ENCODE assay signal across 32 cellular contexts in genomic region chr11:128872594-128872993, GRCh38. TPM values are rescaled to one million over a fixed set of nuclear protein-coding genes. Genes with fewer than 3 reads are reported as not detected.
"Had no signal": no experiment of that assay in that cellular context is flagged by ENCODE, and none has a peak within 500 bp of the region (broad histone marks: within the 10 kb centered on the region; RNA-seq: fewer than 3 reads in every experiment).

No MANE protein-coding gene starts in this region.

- H3K4me1 ChIP-seq: esophagus muscularis mucosa, heart right ventricle, pancreas, prostate gland, right atrium auricular region, stomach, suprapubic skin, tibial artery had no signal

- H3K36me3 Mint-ChIP-seq: activated CD4-positive, alpha-beta memory T cell treated with anti-CD3 and anti-CD28 coated beads for 36 hours; activated naive CD8-positive, alpha-beta T cell; mesothelial cell of epicardium; naive B cell; stimulated activated naive B cell treated with anti-CD40 and anti-IgM and Interleukin-4, amounts not matched to agents 10 μg/mL and 1 μg/mL and 100 μg/mL, for 72 hours had no signal

- H3K27me3 Mint-ChIP-seq: activated CD4-positive, alpha-beta memory T cell treated with anti-CD3 and anti-CD28 coated beads for 36 hours had no signal

- H3K4me1 Mint-ChIP-seq: activated CD4-positive, alpha-beta T cell treated with anti-CD3 and anti-CD28 coated beads, Interleukin-2, amount 10 ng/mL, durations not matched to agents 24 days and 14 days; central memory CD8-positive, alpha-beta T cell; mesothelial cell of epicardium; naive B cell had no signal

- DNase-seq: activated CD4-positive, alpha-beta memory T cell treated with anti-CD3 and anti-CD28 coated beads for 36 hours; activated CD4-positive, alpha-beta T cell treated with anti-CD3 and anti-CD28 coated beads, Interleukin-2, amount 10 ng/mL, durations not matched to agents 24 days and 14 days; activated CD4-positive, CD25-positive, alpha-beta regulatory T cell treated with anti-CD3 and anti-CD28 coated beads, Interleukin-2, amount 50 U/mL, for 72 hours; activated T-cell treated with anti-CD3 and anti-CD28 coated beads, Interleukin-2, amount 50 U/mL, for 48 hours; anterior cingulate cortex; foreskin melanocyte; heart right ventricle; left ventricle myocardium superior; naive B cell; nucleus accumbens; pancreas; stimulated activated CD4-positive, alpha-beta T cell treated with anti-CD3 and anti-CD28 coated beads, Interleukin-15, amount 100 ng/mL, for 24 hours; stimulated activated CD4-positive, alpha-beta T cell treated with anti-CD3 and anti-CD28 coated beads, Interleukin-2, amount 100 ng/mL, for 24 hours; stimulated activated naive B cell treated with anti-CD40 and anti-IgM and Interleukin-4, amounts not matched to agents 10 μg/mL and 1 μg/mL and 100 μg/mL, for 72 hours; stomach; T-helper 9 cell; tibial artery; WERI-Rb-1 had no signal

- H3K27ac Mint-ChIP-seq: activated CD4-positive, alpha-beta memory T cell treated with anti-CD3 and anti-CD28 coated beads for 36 hours; activated CD4-positive, alpha-beta T cell treated with anti-CD3 and anti-CD28 coated beads, Interleukin-2, amount 10 ng/mL, durations not matched to agents 24 days and 14 days; activated naive CD8-positive, alpha-beta T cell; activated T-helper 2 cell treated with anti-CD3 and anti-CD28 coated beads, Interferon-gamma antibody, Interleukin-2, Interleukin-4, amounts not matched to agents 10 μg/mL and 5 μg/mL and 100 μg/mL, durations not matched to agents 14 hours and 24 hours and 36 hours; dendritic cell treated with granulocyte-macrophage colony-stimulating factor and Interleukin-4, amounts not matched to agents 40 ng/mL and 50 ng/mL, for 4 days; mesothelial cell of epicardium; naive B cell; stimulated activated naive B cell treated with anti-CD40 and anti-IgM and Interleukin-4, amounts not matched to agents 10 μg/mL and 1 μg/mL and 100 μg/mL, for 72 hours; T-helper 1 cell treated with Interleukin-12 subunit alpha and Interleukin-12 subunit beta and Interleukin-4 antibody, amounts not matched to agents 30 μg/mL and 1 μg/mL, for 36 hours had no signal

- H3K4me3 Mint-ChIP-seq: activated CD4-positive, alpha-beta memory T cell treated with anti-CD3 and anti-CD28 coated beads for 36 hours; activated CD4-positive, alpha-beta T cell treated with anti-CD3 and anti-CD28 coated beads, Interleukin-2, amount 10 ng/mL, durations not matched to agents 24 days and 14 days; activated naive CD8-positive, alpha-beta T cell; central memory CD8-positive, alpha-beta T cell; dendritic cell treated with granulocyte-macrophage colony-stimulating factor and Interleukin-4, amounts not matched to agents 40 ng/mL and 50 ng/mL, for 4 days; mesothelial cell of epicardium; naive B cell; stimulated activated naive B cell treated with anti-CD40 and anti-IgM and Interleukin-4, amounts not matched to agents 10 μg/mL and 1 μg/mL and 100 μg/mL, for 72 hours; T-helper 1 cell treated with Interleukin-12 subunit alpha and Interleukin-12 subunit beta and Interleukin-4 antibody, amounts not matched to agents 30 μg/mL and 1 μg/mL, for 36 hours had no signal

- H3K9me3 Mint-ChIP-seq: activated CD4-positive, alpha-beta memory T cell treated with anti-CD3 and anti-CD28 coated beads for 36 hours; activated CD4-positive, alpha-beta T cell treated with anti-CD3 and anti-CD28 coated beads, Interleukin-2, amount 10 ng/mL, durations not matched to agents 24 days and 14 days; activated T-helper 2 cell treated with anti-CD3 and anti-CD28 coated beads, Interferon-gamma antibody, Interleukin-2, Interleukin-4, amounts not matched to agents 10 μg/mL and 5 μg/mL and 100 μg/mL, durations not matched to agents 14 hours and 24 hours and 36 hours; central memory CD8-positive, alpha-beta T cell; dendritic cell treated with granulocyte-macrophage colony-stimulating factor and Interleukin-4, amounts not matched to agents 40 ng/mL and 50 ng/mL, for 4 days; mesothelial cell of epicardium; naive B cell; stimulated activated naive B cell treated with anti-CD40 and anti-IgM and Interleukin-4, amounts not matched to agents 10 μg/mL and 1 μg/mL and 100 μg/mL, for 72 hours; T-helper 1 cell treated with Interleukin-12 subunit alpha and Interleukin-12 subunit beta and Interleukin-4 antibody, amounts not matched to agents 30 μg/mL and 1 μg/mL, for 36 hours had no signal

- H3K9me3 ChIP-seq: esophagus muscularis mucosa, heart right ventricle, pancreas, prostate gland, right atrium auricular region, stomach, suprapubic skin, tibial artery had no signal

- H3K27ac ChIP-seq: esophagus muscularis mucosa, heart right ventricle, pancreas, prostate gland, right atrium auricular region, stomach, suprapubic skin, tibial artery, WERI-Rb-1 had no signal

- H3K36me3 ChIP-seq: esophagus muscularis mucosa, heart right ventricle, pancreas, prostate gland, right atrium auricular region, stomach, suprapubic skin, tibial artery, WERI-Rb-1 had no signal

- H3K27me3 ChIP-seq: esophagus muscularis mucosa, pancreas, right atrium auricular region, suprapubic skin had no signal

- H3K4me3 ChIP-seq: esophagus muscularis mucosa, heart right ventricle, pancreas, prostate gland, right atrium auricular region, smooth muscle cell, stomach, suprapubic skin, tibial artery had no signal

- ATAC-seq: heart right ventricle; left ventricle myocardium superior; pancreas; stimulated activated naive B cell treated with anti-CD40 and anti-IgM and Interleukin-4, amounts not matched to agents 10 μg/mL and 1 μg/mL and 100 μg/mL, for 72 hours had no signal

RNA-seq across cellular contexts. Expression of gene KCNJ1, which starts 5.5 kb away (rescaled TPM):
- total RNA-seq: activated CD4-positive, alpha-beta memory T cell treated with anti-CD3 and anti-CD28 coated beads for 36 hours; activated CD4-positive, alpha-beta T cell treated with anti-CD3 and anti-CD28 coated beads, Interleukin-2, amount 10 ng/mL, durations not matched to agents 24 days and 14 days; activated T-helper 2 cell treated with anti-CD3 and anti-CD28 coated beads, Interferon-gamma antibody, Interleukin-2, Interleukin-4, amounts not matched to agents 10 μg/mL and 5 μg/mL and 100 μg/mL, durations not matched to agents 14 hours and 24 hours and 36 hours; esophagus muscularis mucosa; glomerular endothelial cell; mesothelial cell of epicardium; prostate gland; right atrium auricular region; stomach; ureter had no signal
- polyA plus RNA-seq: smooth muscle cell had no signal

RNA-seq across cellular contexts. Expression of gene KCNJ5, which starts 18.6 kb away (rescaled TPM):
- total RNA-seq: activated CD4-positive, alpha-beta memory T cell treated with anti-CD3 and anti-CD28 coated beads for 36 hours; activated CD4-positive, alpha-beta T cell treated with anti-CD3 and anti-CD28 coated beads, Interleukin-2, amount 10 ng/mL, durations not matched to agents 24 days and 14 days; activated T-helper 2 cell treated with anti-CD3 and anti-CD28 coated beads, Interferon-gamma antibody, Interleukin-2, Interleukin-4, amounts not matched to agents 10 μg/mL and 5 μg/mL and 100 μg/mL, durations not matched to agents 14 hours and 24 hours and 36 hours; lung microvascular endothelial cell; smooth muscle cell had no signal
